In the genomic region with DNA sequence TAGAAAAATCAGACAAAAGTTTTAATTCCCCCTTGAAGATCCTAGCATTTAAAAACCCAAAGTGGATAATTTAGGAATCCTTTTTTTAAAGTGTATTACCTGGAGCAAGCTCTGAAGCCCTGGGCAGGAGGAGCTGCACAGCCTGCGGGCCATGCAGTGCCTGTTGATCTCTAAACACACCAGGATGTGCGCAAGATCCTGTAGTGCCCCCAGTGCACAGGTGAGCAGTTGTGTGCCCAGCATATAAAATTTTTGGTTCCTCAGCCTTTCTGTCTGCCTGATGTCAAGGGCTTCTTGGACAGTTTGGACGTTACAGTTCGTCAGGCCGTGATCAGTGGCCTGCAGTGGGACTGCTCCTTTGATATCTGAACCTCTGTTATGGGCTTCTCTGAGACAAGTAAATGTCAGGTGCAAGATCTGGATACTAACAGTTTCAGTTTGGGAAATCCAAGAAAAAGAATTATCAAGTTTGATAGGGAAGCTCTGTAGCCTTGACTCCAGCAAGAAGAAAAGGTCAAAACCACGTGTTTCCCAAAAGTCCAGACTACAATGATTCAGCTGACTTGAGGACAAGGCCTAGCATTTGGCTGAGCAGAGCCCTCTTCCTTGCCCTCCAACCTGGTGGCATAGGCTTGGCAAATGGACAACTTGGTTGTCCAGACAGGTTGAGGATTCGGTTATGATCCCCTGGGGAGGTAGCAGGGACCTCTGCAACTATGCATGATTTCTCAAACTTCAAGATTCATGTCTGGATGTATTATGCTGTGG, we compare ENCODE assay signal across 8 cellular contexts. TPM values are rescaled to one million over a fixed set of nuclear protein-coding genes. Genes with fewer than 3 reads are reported as not detected.
DNase-seq lines count a peak whose midpoint lies in the region; ATAC-seq and TF ChIP-seq lines count a peak whose summit lies in the region.

No MANE protein-coding gene starts in this region.

- intact Hi-C loops in mucosa of descending colon (cut with DNase I, micrococcal nuclease) (no loop called here), upper lobe of right lung (cut with DNase I) (no loop called here)

- H3K9me3 Mint-ChIP-seq in T-helper 2 cell treated with Interferon-gamma antibody and Interleukin-4, amounts not matched to agents 5 μg/mL and 100 μg/mL, for 36 hours, result no peaks in the 10 kb centered on the region

- peak overlapping the region; percentile 97 for H3K27ac Mint-ChIP-seq in T-helper 2 cell treated with Interferon-gamma antibody and Interleukin-4, amounts not matched to agents 5 μg/mL and 100 μg/mL, for 36 hours

- H3K27me3 ChIP-seq in ectodermal cell (ENCODE audit: control insufficient read depth, insufficient read depth, low read length, poor library complexity, severe bottlenecking) (no peaks in the 10 kb centered on the region), upper lobe of right lung (no peaks in the 10 kb centered on the region)

- no peak for TF ChIP-seq CTCF in mucosa of descending colon (IDR thresholded peaks at IDR 0.05)
- no peak for TF ChIP-seq CTCF in upper lobe of right lung (IDR thresholded peaks at IDR 0.05)

- H3K4me3 ChIP-seq in ectodermal cell (ENCODE audit: insufficient read depth, low read depth, low read length) (peak overlapping the region; percentile 71), mucosa of descending colon (peak overlapping the region; percentile 60), upper lobe of right lung (peak overlapping the region; percentile 94)

- H3K9me3 ChIP-seq in ectodermal cell (ENCODE audit: control insufficient read depth, low read length), result no peaks in the 10 kb centered on the region
- no peaks in the 10 kb centered on the region for H3K9me3 ChIP-seq in mucosa of descending colon
- H3K9me3 ChIP-seq in upper lobe of right lung, result no peaks in the 10 kb centered on the region

- H3K4me1 Mint-ChIP-seq in T-helper 2 cell treated with Interferon-gamma antibody and Interleukin-4, amounts not matched to agents 5 μg/mL and 100 μg/mL, for 36 hours (ENCODE audit: low read depth), result peaks cover 39% of the 10 kb centered on the region

- ATAC-seq in HG02973 (IDR thresholded peaks at IDR 0.05; ENCODE audit: unreplicated experiment) (peak; percentile 27), mucosa of descending colon (peak; percentile 53), upper lobe of right lung (peak; percentile 22)

- H3K36me3 ChIP-seq in ectodermal cell (ENCODE audit: control insufficient read depth, insufficient read depth, low read length) (no peaks in the 10 kb centered on the region), mucosa of descending colon (ENCODE audit: low read depth) (no peaks in the 10 kb centered on the region), upper lobe of right lung (peaks cover 9% of the 10 kb centered on the region)

- H3K36me3 Mint-ChIP-seq in T-helper 2 cell treated with Interferon-gamma antibody and Interleukin-4, amounts not matched to agents 5 μg/mL and 100 μg/mL, for 36 hours (ENCODE audit: low read depth), result peaks cover 39% of the 10 kb centered on the region

- 51 to 57% methylated on average over 7 of the region's 7 CpGs for WGBS in ectodermal cell, 2 experiments

- no peaks in the 10 kb centered on the region for H3K27me3 Mint-ChIP-seq in T-helper 2 cell treated with Interferon-gamma antibody and Interleukin-4, amounts not matched to agents 5 μg/mL and 100 μg/mL, for 36 hours (ENCODE audit: low read depth)

- DNase-seq in DMS 273 (lab: John Stamatoyannopoulos, UW; ENCODE audit: unreplicated experiment) (peak; percentile 22), DMS 273 treated with DMSO at 0.1 percent for 48 hours (lab: John Stamatoyannopoulos, UW) (no peak), mucosa of descending colon (peak in 2 of 3 donors; percentile 14 to 46), upper lobe of right lung (no peak), dedifferentiated amniotic fluid mesenchymal stem cell (ENCODE audit: extremely low spot score) (no peak)
- no peak for DNase-seq in T-helper 2 cell treated with Interferon-gamma antibody and Interleukin-4, amounts not matched to agents 5 μg/mL and 100 μg/mL, for 36 hours (ENCODE audit: low spot score)

- H3K4me3 Mint-ChIP-seq in T-helper 2 cell treated with Interferon-gamma antibody and Interleukin-4, amounts not matched to agents 5 μg/mL and 100 μg/mL, for 36 hours, result peak overlapping the region; percentile 87

- H3K4me1 ChIP-seq in ectodermal cell (ENCODE audit: control insufficient read depth, insufficient read depth, low read length) (peaks cover 20% of the 10 kb centered on the region), mucosa of descending colon (ENCODE audit: low read depth) (peaks cover 18% of the 10 kb centered on the region), upper lobe of right lung (peaks cover 42% of the 10 kb centered on the region)

- H3K27ac ChIP-seq in ectodermal cell (ENCODE audit: insufficient read depth, low read depth, low read length, poor library complexity, severe bottlenecking) (peak overlapping the region; percentile 93), upper lobe of right lung (peak overlapping the region; percentile 99)

RNA-seq across cellular contexts. Expression of a gene that starts 1.0 kb away (rescaled TPM):
- polyA plus RNA-seq in ectodermal cell (2013, experiment 1 of 4), result 60.9 TPM
- 65.0 TPM for polyA plus RNA-seq in ectodermal cell (2013, experiment 2 of 4)
- polyA plus RNA-seq in ectodermal cell (2013, experiment 3 of 4), result 42.0 TPM
- 48.9 TPM for polyA plus RNA-seq in ectodermal cell (2013, experiment 4 of 4)
- 10 to 100 TPM; 26.6 to 33.7 (median 31.4) TPM for total RNA-seq in mucosa of descending colon
- total RNA-seq in upper lobe of right lung, result 30.4 TPM

Comparison
In these comparisons a context has a peak if more than half of its experiments do, and no peak if none do; other contexts are left out.
1. DNase-seq: peak in DMS 273 (single experiment) and mucosa of descending colon (2 of 3); none in DMS 273 treated with DMSO at 0.1 percent for 48 hours (single experiment), T-helper 2 cell treated with Interferon-gamma antibody and Interleukin-4, amounts not matched to agents 5 μg/mL and 100 μg/mL, for 36 hours (single experiment), upper lobe of right lung (single experiment) and dedifferentiated amniotic fluid mesenchymal stem cell (single experiment).
2. Peak in every context shown above with its lines, with median percentiles within 50 percentile points of each other: ATAC-seq and H3K4me3 ChIP-seq.